17 cellular contexts compared by ENCODE assay signal in genomic region chr17:298791-299450, GRCh38. TPM values are rescaled to one million over a fixed set of nuclear protein-coding genes. Genes with fewer than 3 reads are reported as not detected.
A peak's percentile ranks its signal among the peaks of the same experiment; 100 is the strongest.
DNase-seq lines count a peak whose midpoint lies in the region; ATAC-seq and TF ChIP-seq lines count a peak whose summit lies in the region.
"Had no signal": no experiment of that assay in that cellular context is flagged by ENCODE, and none has a peak within 500 bp of the region (broad histone marks: within the 10 kb centered on the region; RNA-seq: fewer than 3 reads in every experiment).

No MANE protein-coding gene starts in this region.

- H3K4me1 ChIP-seq in neuronal stem cell (ENCODE audit: control insufficient read depth in 2 of 2, insufficient read depth in 1 of 2, low read depth in 1 of 2, low read length in 2 of 2): peaks cover 8 to 9% of the 10 kb centered on the region in 2 donors
- peaks cover 4 to 21% (median 11%) of the 10 kb centered on the region in 4 donors for H3K4me1 ChIP-seq in transverse colon
- H3K4me1 ChIP-seq: foreskin keratinocyte had no signal

- no peak overlapping the region for H2BK12ac ChIP-seq in neuronal stem cell (ENCODE audit: low read length)

- no peak overlapping the region for H3K4ac ChIP-seq in neuronal stem cell (ENCODE audit: low read length)

- H3K79me1 ChIP-seq in neuronal stem cell (ENCODE audit: low read depth, low read length): no peaks in the 10 kb centered on the region

- TF ChIP-seq POLR2A in transverse colon (IDR thresholded peaks at IDR 0.05): no peak

- H3K27ac ChIP-seq in neuronal stem cell (replicated peaks; ENCODE audit: low read length) (no peak overlapping the region), transverse colon (peak overlapping the region in 1 of 4 donors; percentile 61)
- H3K27ac ChIP-seq: foreskin keratinocyte had no signal

- no peak overlapping the region for H3K9ac ChIP-seq in neuronal stem cell (ENCODE audit: low read depth, low read length, poor library complexity)

- no peaks in the 10 kb centered on the region for H3K27me3 ChIP-seq in neuronal stem cell (ENCODE audit: control insufficient read depth in 3 of 3, insufficient read depth in 3 of 3, low read depth in 1 of 3, low read length in 3 of 3)
- H3K27me3 ChIP-seq in transverse colon: no peaks in the 10 kb centered on the region

- no peak overlapping the region for H3K14ac ChIP-seq in neuronal stem cell (ENCODE audit: low read length)

- H4K8ac ChIP-seq in neuronal stem cell (ENCODE audit: low read depth, low read length): no peak overlapping the region

- peak overlapping the region; percentile 88 for H2AK5ac ChIP-seq in neuronal stem cell (ENCODE audit: low read depth, low read length)

- no peak overlapping the region for H4K91ac ChIP-seq in neuronal stem cell (ENCODE audit: low read depth, low read length, poor library complexity)

- peak overlapping the region; percentile 64 for H3K18ac ChIP-seq in neuronal stem cell (ENCODE audit: low read length)

- no peak overlapping the region for H2BK120ac ChIP-seq in neuronal stem cell (ENCODE audit: low read depth, low read length)

- H3K4me3 ChIP-seq in cardiac fibroblast (replicated peaks in 1 of 2; ENCODE audit: low read depth in 2 of 2, low read length in 2 of 2) (no peak overlapping the region), neuronal stem cell (ENCODE audit: low read length in 2 of 2) (no peak overlapping the region), transverse colon (no peak overlapping the region)

- in situ Hi-C loops in transverse colon (cut with MboI; ENCODE audit: low pct_ligation_motif_present in 1 of 4, low pct_unique_long_range_greater_than_20kb in 1 of 4, low sequenced_read_pairs in 3 of 4): no loop called here

- peak overlapping the region; percentile 75 for H2BK15ac ChIP-seq in neuronal stem cell (ENCODE audit: low read length)

- peak; percentile 34 to 63 for DNase-seq in cardiac fibroblast (ENCODE audit: low read depth in 2 of 2)
- peak; percentile 53 for DNase-seq in left cardiac atrium
- no peak for DNase-seq in neuronal stem cell (ENCODE audit: low spot score)
- DNase-seq in transverse colon: peak; percentile 27
- no peak for DNase-seq in dermis blood vessel endothelial cell
- no peak for DNase-seq in NCI-H510A treated with DMSO at 0.1 percent for 48 hours (lab: John Stamatoyannopoulos, UW)
- DNase-seq in DMS114 treated with DMSO at 0.1 percent for 48 hours (lab: John Stamatoyannopoulos, UW; ENCODE audit: unreplicated experiment): no peak
- no peak for DNase-seq in AML-193 (lab: John Stamatoyannopoulos, UW)
- DNase-seq: activated CD4-positive, CD25-positive, alpha-beta regulatory T cell treated with anti-CD3 and anti-CD28 coated beads, Interleukin-2, amount 50 U/mL, for 72 hours; activated CD8-positive, alpha-beta memory T cell treated with anti-CD3 and anti-CD28 coated beads for 24 hours; activated T-cell treated with anti-CD3 and anti-CD28 coated beads, Interleukin-2, amount 50 U/mL, for 72 hours; foreskin keratinocyte; NCI-H1105; NCI-H524; nucleus accumbens; stimulated activated CD8-positive, alpha-beta memory T cell treated with anti-CD3 and anti-CD28 coated beads, Interleukin-4, amount 100 ng/mL, for 48 hours; substantia nigra had no signal

- H3K9me3 ChIP-seq in neuronal stem cell (replicated peaks in 1 of 2; ENCODE audit: control insufficient read depth in 2 of 2, insufficient read depth in 1 of 2, low read depth in 1 of 2, low read length in 2 of 2): no peaks in the 10 kb centered on the region
- no peaks in the 10 kb centered on the region for H3K9me3 ChIP-seq in transverse colon

- H3K23ac ChIP-seq in neuronal stem cell (ENCODE audit: low read depth, low read length, poor library complexity): no peak overlapping the region

- WGBS in neuronal stem cell (ENCODE audit: extremely low coverage in 2 of 2, insufficient read length in 2 of 2, insufficient replicate concordance in 1 of 2), 2 donors: no CpG with 5 or more reads among the region's 17 CpGs
- 67 to 87% methylated on average over 1 to 17 of the region's 17 CpGs for WGBS in transverse colon (ENCODE audit: low coverage in 1 of 2), 2 donors

- H2AFZ ChIP-seq in neuronal stem cell (ENCODE audit: low read length): no peak overlapping the region

- no peaks in the 10 kb centered on the region for H3K36me3 ChIP-seq in neuronal stem cell (replicated peaks in 1 of 2; ENCODE audit: control insufficient read depth in 2 of 2, insufficient read depth in 2 of 2, low read length in 2 of 2)
- H3K36me3 ChIP-seq in transverse colon: no peaks in the 10 kb centered on the region

- peak; percentile 83 for ATAC-seq in left cardiac atrium
- ATAC-seq: activated T-cell treated with anti-CD3 and anti-CD28 coated beads, Interleukin-2, amount 50 U/mL, for 72 hours; foreskin keratinocyte had no signal

- no peak overlapping the region for H2BK5ac ChIP-seq in neuronal stem cell (ENCODE audit: low read length)

- TF ChIP-seq CTCF in cardiac fibroblast (IDR thresholded peaks at IDR 0.05; ENCODE audit: low read depth, low read length): no peak
- no peak for TF ChIP-seq CTCF in transverse colon (IDR thresholded peaks at IDR 0.05)

- H3K4me2 ChIP-seq in neuronal stem cell (ENCODE audit: insufficient read depth, low read length, poor library complexity, severe bottlenecking): no peak overlapping the region

- TF ChIP-seq EP300 in transverse colon (IDR thresholded peaks at IDR 0.05; ENCODE audit: low read depth): no peak

- intact Hi-C loops in left cardiac atrium (cut with DNase I): no loop called here
- intact Hi-C loops in transverse colon (cut with DNase I; ENCODE audit: low total_unique reads): no loop called here

RNA-seq across cellular contexts. Expression of gene RPH3AL, which starts 53.7 kb away (rescaled TPM):
- 10 to 100 TPM in 1 of 2 donors, 1 to 10 TPM in 1; 5.9 to 10.9 TPM for total RNA-seq in left cardiac atrium
- polyA plus RNA-seq in neuronal stem cell (2013, experiment 1 of 2): 7.7 TPM
- polyA plus RNA-seq in neuronal stem cell (2013, experiment 2 of 2): 6.5 TPM
- 10 to 100 TPM; 24.3 to 90.5 (median 47.2) TPM for total RNA-seq in transverse colon
- total RNA-seq in dermis blood vessel endothelial cell: 22.0 and 37.2 TPM in 2 replicates

Comparison
In these comparisons a context has a peak if more than half of its experiments do, and no peak if none do; other contexts are left out.
1. DNase-seq: peak in cardiac fibroblast (2 of 2), left cardiac atrium (single experiment) and transverse colon (single experiment); none in neuronal stem cell (single experiment), dermis blood vessel endothelial cell (single experiment), NCI-H510A treated with DMSO at 0.1 percent for 48 hours (single experiment), DMS114 treated with DMSO at 0.1 percent for 48 hours (single experiment) and AML-193 (0 of 2).